ENCODE assay signal across 8 cellular contexts in the genomic region with DNA sequence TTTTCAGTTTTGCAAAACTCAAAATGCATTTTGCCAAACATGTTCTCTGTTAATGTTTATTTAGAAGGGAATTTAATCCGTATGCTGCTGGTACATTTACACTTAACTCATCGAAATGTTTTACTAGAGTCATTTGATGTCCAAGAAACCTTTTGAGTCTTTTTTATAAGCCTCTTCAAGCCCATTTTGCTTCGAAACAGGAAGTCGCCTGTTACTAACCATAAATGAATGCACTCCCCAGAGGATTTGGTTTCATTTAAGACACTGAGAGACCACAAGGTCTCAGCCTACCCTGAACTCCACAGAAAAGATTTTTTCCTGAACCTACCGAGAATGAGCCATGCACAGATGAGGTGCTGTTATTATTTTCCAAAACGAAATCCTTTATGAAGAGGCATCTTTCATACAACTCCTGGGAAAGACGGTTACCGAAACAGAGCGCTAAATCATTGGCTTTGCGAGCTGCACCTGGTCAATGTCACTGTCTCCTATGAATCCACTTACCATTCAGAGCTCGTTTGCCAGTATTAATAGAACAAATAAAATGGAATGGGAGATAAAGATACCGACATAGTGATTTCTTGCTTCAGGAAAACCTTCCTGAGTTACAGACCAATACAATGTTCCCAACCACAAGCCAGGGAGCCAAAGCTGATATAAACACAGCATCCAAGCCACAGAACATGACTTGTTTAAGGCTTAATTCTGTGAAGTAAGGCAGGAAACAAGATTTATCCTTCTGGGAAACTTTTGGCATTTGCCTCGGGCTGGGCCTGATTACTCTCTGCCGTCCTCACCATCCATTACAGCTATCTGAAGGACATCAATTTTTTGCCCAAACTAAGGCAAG.
DNase-seq lines count a peak whose midpoint lies in the region; ATAC-seq lines count a peak whose summit lies in the region.

No MANE protein-coding gene starts in this region.

- H3K36me3 Mint-ChIP-seq in memory B cell: peaks cover 5% of the 10 kb centered on the region
- no peaks in the 10 kb centered on the region for H3K36me3 Mint-ChIP-seq in activated CD4-positive, alpha-beta memory T cell treated with anti-CD3 and anti-CD28 coated beads, Interleukin-2, amount 10 ng/mL, durations not matched to agents 7 days and 5 days (ENCODE audit: low read depth)

- H3K9me3 Mint-ChIP-seq in memory B cell: no peaks in the 10 kb centered on the region
- peaks cover 3% of the 10 kb centered on the region for H3K9me3 Mint-ChIP-seq in activated CD4-positive, alpha-beta memory T cell treated with anti-CD3 and anti-CD28 coated beads, Interleukin-2, amount 10 ng/mL, durations not matched to agents 7 days and 5 days

- peaks cover 26% of the 10 kb centered on the region for H3K27me3 Mint-ChIP-seq in memory B cell
- no peaks in the 10 kb centered on the region for H3K27me3 Mint-ChIP-seq in activated CD4-positive, alpha-beta memory T cell treated with anti-CD3 and anti-CD28 coated beads, Interleukin-2, amount 10 ng/mL, durations not matched to agents 7 days and 5 days

- ATAC-seq in GM18909 (IDR thresholded peaks at IDR 0.05; ENCODE audit: poor library complexity, unreplicated experiment) (peak; percentile 94), HG03103 (IDR thresholded peaks at IDR 0.05; ENCODE audit: low read depth, unreplicated experiment) (peak; percentile 97), memory B cell (ENCODE audit: low read depth) (peak; percentile 86), GM19455 (IDR thresholded peaks at IDR 0.05; ENCODE audit: unreplicated experiment) (no peak)

- POLR2A ChIA-PET in activated CD4-positive, alpha-beta memory T cell treated with anti-CD3 and anti-CD28 coated beads, Interleukin-2, amount 10 ng/mL, durations not matched to agents 7 days and 5 days (lab: Charles Lee): no interaction called here

- H3K27ac Mint-ChIP-seq in memory B cell: peak overlapping the region; percentile 10
- no peak overlapping the region for H3K27ac Mint-ChIP-seq in activated CD4-positive, alpha-beta memory T cell treated with anti-CD3 and anti-CD28 coated beads, Interleukin-2, amount 10 ng/mL, durations not matched to agents 7 days and 5 days

- peaks cover 8% of the 10 kb centered on the region for H3K4me1 Mint-ChIP-seq in memory B cell
- no peaks in the 10 kb centered on the region for H3K4me1 Mint-ChIP-seq in activated CD4-positive, alpha-beta memory T cell treated with anti-CD3 and anti-CD28 coated beads, Interleukin-2, amount 10 ng/mL, durations not matched to agents 7 days and 5 days

- peak overlapping the region; percentile 34 for H3K4me3 Mint-ChIP-seq in memory B cell
- H3K4me3 Mint-ChIP-seq in activated CD4-positive, alpha-beta memory T cell treated with anti-CD3 and anti-CD28 coated beads, Interleukin-2, amount 10 ng/mL, durations not matched to agents 7 days and 5 days: no peak overlapping the region

- DNase-seq in SK-N-DZ (ENCODE audit: low spot score): peak; percentile 29
- DNase-seq in memory B cell (ENCODE audit: low spot score in 2 of 2): no peak
- no peak for DNase-seq in activated CD4-positive, alpha-beta memory T cell treated with anti-CD3 and anti-CD28 coated beads, Interleukin-2, amount 10 ng/mL, durations not matched to agents 7 days and 5 days
- no peak for DNase-seq in GOT3 (lab: John Stamatoyannopoulos, UW)
- DNase-seq in stimulated activated CD4-positive, alpha-beta T cell treated with anti-CD3 and anti-CD28 coated beads, Interleukin-2, amount 100 ng/mL, for 48 hours: no peak

- CTCF ChIA-PET in activated CD4-positive, alpha-beta memory T cell treated with anti-CD3 and anti-CD28 coated beads, Interleukin-2, amount 10 ng/mL, durations not matched to agents 7 days and 5 days (lab: Charles Lee): interaction anchor here (0.6 kb wide), 1 partner anchor 180 kb away, joined by 3 read pairs; no protein-coding TSS in a partner anchor
